In the genomic region with DNA sequence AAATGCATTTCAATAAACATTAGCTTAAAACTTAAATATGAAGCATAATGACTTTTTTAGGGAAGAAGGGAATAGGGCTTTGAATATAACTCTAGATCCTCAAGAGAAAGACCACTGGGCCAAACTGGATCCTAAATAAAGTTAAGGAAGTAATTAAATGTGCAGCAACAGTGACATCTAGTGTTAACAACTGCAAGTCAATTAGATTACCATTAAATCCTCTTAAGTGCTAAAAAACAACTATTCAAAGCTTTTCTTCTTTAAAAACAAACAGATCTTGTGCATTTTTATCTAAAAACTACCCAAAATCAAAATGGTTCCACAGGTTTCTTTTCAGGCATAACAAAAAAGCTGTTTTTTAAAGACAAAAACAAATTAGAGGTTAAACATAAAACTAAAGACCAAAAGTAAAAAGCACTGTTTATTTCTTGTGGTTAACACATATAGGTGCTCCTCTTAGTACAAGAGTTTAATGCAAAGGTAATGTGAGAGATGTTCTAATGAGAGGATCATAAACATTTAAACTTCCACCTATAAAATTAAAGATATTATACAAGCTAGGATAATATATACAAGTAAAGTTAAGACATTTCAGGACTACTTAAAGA, we compare ENCODE assay signal across 8 cellular contexts.
DNase-seq lines count a peak whose midpoint lies in the region; ATAC-seq and TF ChIP-seq lines count a peak whose summit lies in the region.

No MANE protein-coding gene starts in this region.

- H3K4me3 ChIP-seq in AG10803 (ENCODE audit: low read length) (no peak overlapping the region), HCT116 (replicated peaks in 1 of 2; ENCODE audit: low read depth in 1 of 2, low read length in 2 of 2) (no peak overlapping the region), astrocyte of the cerebellum (ENCODE audit: low read depth, low read length) (no peak overlapping the region), iPS DF 6.9 (ENCODE audit: low read length) (no peak overlapping the region), spleen (no peak overlapping the region)

- RAD21 ChIA-PET in HCT116 (lab: Charles Lee; ENCODE audit: low non-redundant PET in 1 of 2, low total read pairs in 2 of 2, uncharacterized antibody in 2 of 2, unreplicated experiment in 2 of 2) = interaction anchor here (0.5 to 0.7 kb wide), 3 partner anchors 95 to 511 kb away, joined by 3 to 7 read pairs (median 4); no protein-coding TSS in a partner anchor

- H3K9me3 ChIP-seq in HCT116 (ENCODE audit: control insufficient read depth in 1 of 2, insufficient read depth in 1 of 2, low read depth in 1 of 2, low read length in 2 of 2) (no peaks in the 10 kb centered on the region), iPS DF 6.9 (ENCODE audit: control insufficient read depth, insufficient read depth, low read length) (no peaks in the 10 kb centered on the region), spleen (no peaks in the 10 kb centered on the region)

- no peaks in the 10 kb centered on the region for H3K27me3 Mint-ChIP-seq in activated T-helper 2 cell treated with anti-CD3 and anti-CD28 coated beads, Interferon-gamma antibody, Interleukin-2, Interleukin-4, amounts not matched to agents 10 μg/mL and 5 μg/mL and 100 μg/mL, durations not matched to agents 14 hours and 24 hours and 36 hours (ENCODE audit: low read depth)

- no peaks in the 10 kb centered on the region for H3K9me3 Mint-ChIP-seq in activated T-helper 2 cell treated with anti-CD3 and anti-CD28 coated beads, Interferon-gamma antibody, Interleukin-2, Interleukin-4, amounts not matched to agents 10 μg/mL and 5 μg/mL and 100 μg/mL, durations not matched to agents 14 hours and 24 hours and 36 hours

- H3K4me1 Mint-ChIP-seq in activated T-helper 2 cell treated with anti-CD3 and anti-CD28 coated beads, Interferon-gamma antibody, Interleukin-2, Interleukin-4, amounts not matched to agents 10 μg/mL and 5 μg/mL and 100 μg/mL, durations not matched to agents 14 hours and 24 hours and 36 hours (ENCODE audit: low read depth) = peaks cover 26% of the 10 kb centered on the region

- H3K27ac Mint-ChIP-seq in activated T-helper 2 cell treated with anti-CD3 and anti-CD28 coated beads, Interferon-gamma antibody, Interleukin-2, Interleukin-4, amounts not matched to agents 10 μg/mL and 5 μg/mL and 100 μg/mL, durations not matched to agents 14 hours and 24 hours and 36 hours = no peak overlapping the region

- no peak overlapping the region for H3K27ac ChIP-seq in HCT116 (ENCODE audit: low read depth, low read length)
- no peak overlapping the region for H3K27ac ChIP-seq in iPS DF 6.9 (ENCODE audit: low read length)
- H3K27ac ChIP-seq in spleen = peak overlapping the region in 5 of 8 donors; percentile 15 to 70 (median 53)

- H3K9me2 ChIP-seq in HCT116 (ENCODE audit: insufficient read depth) = no peaks in the 10 kb centered on the region

- TF ChIP-seq RAD21 in HCT116 (IDR thresholded peaks at IDR 0.05; ENCODE audit: low read depth) = peak; percentile 87

- DNase-seq in AG10803 (ENCODE audit: low read depth) (peak; percentile 83), HCT116 (ENCODE audit: low read depth, low spot score) (peak; percentile 73), NCI-H524 (lab: John Stamatoyannopoulos, UW) (peak; percentile 27 to 83), astrocyte of the cerebellum (ENCODE audit: low read depth) (peak; percentile 92), iPS DF 6.9 (ENCODE audit: low read depth, low spot score) (peak; percentile 35), spleen (no peak)
- DNase-seq in activated CD4-positive, CD25-positive, alpha-beta regulatory T cell (lab: John Stamatoyannopoulos, UW) = no peak
- no peak for DNase-seq in activated T-helper 2 cell treated with anti-CD3 and anti-CD28 coated beads, Interferon-gamma antibody, Interleukin-2, Interleukin-4, amounts not matched to agents 10 μg/mL and 5 μg/mL and 100 μg/mL, durations not matched to agents 14 hours and 24 hours and 36 hours (ENCODE audit: low spot score)

- H3K79me2 ChIP-seq in HCT116 (ENCODE audit: insufficient read depth, low read length) = no peaks in the 10 kb centered on the region

- H3K36me3 Mint-ChIP-seq in activated T-helper 2 cell treated with anti-CD3 and anti-CD28 coated beads, Interferon-gamma antibody, Interleukin-2, Interleukin-4, amounts not matched to agents 10 μg/mL and 5 μg/mL and 100 μg/mL, durations not matched to agents 14 hours and 24 hours and 36 hours (ENCODE audit: low read depth) = peaks cover 24% of the 10 kb centered on the region

- POLR2A ChIA-PET in HCT116 (lab: Charles Lee) = interaction anchor here (0.6 to 1.0 kb wide), 3 partner anchors 256 to 300 kb away, joined by 3 to 4 read pairs (median 3); a partner anchor contains a TSS

- H3K4me1 ChIP-seq in HCT116 (ENCODE audit: control insufficient read depth in 1 of 2, insufficient read depth in 2 of 2, low read length in 2 of 2) = peaks cover 0 to 5% of the 10 kb centered on the region in 2 experiments; a peak in 1 of 4 replicates
- no peaks in the 10 kb centered on the region for H3K4me1 ChIP-seq in iPS DF 6.9 (ENCODE audit: control insufficient read depth, insufficient read depth, low read length)
- H3K4me1 ChIP-seq in spleen = peaks cover 13 to 57% (median 34%) of the 10 kb centered on the region in 6 donors

- H3K27me3 ChIP-seq in HCT116 (ENCODE audit: insufficient read depth, low read length) (no peaks in the 10 kb centered on the region), iPS DF 6.9 (ENCODE audit: control insufficient read depth, insufficient read depth, low read length) (no peaks in the 10 kb centered on the region), spleen (replicated peaks in 1 of 7) (no peaks in the 10 kb centered on the region)

- BruUV-seq in HCT116 (replicated peaks; lab: Mats Ljungman, UMichigan) = no TSS peak

- no peaks in the 10 kb centered on the region for H3K36me3 ChIP-seq in HCT116 (ENCODE audit: control insufficient read depth in 1 of 2, insufficient read depth in 2 of 2, low read length in 2 of 2)
- H3K36me3 ChIP-seq in iPS DF 6.9 (ENCODE audit: control insufficient read depth, insufficient read depth, low read length) = no peaks in the 10 kb centered on the region
- H3K36me3 ChIP-seq in spleen = peaks cover 0 to 7% (median 0%) of the 10 kb centered on the region in 6 donors

- no peaks in the 10 kb centered on the region for H4K20me1 ChIP-seq in HCT116 (ENCODE audit: insufficient read depth)

- no peak overlapping the region for H3K4me2 ChIP-seq in HCT116 (ENCODE audit: low read length)

- in situ Hi-C loops in astrocyte of the cerebellum (cut with HindIII; ENCODE audit: low sequenced_read_pairs) = loop anchor here (10.0 kb wide), 1 partner anchor 650 kb away; no protein-coding TSS in a partner anchor

- peak; percentile 60; the same call in 1 of the 2 replicates for ATAC-seq in HCT116

- no peak overlapping the region for H2AFZ ChIP-seq in HCT116 (ENCODE audit: low read depth, low read length, poor library complexity, severe bottlenecking)

- H3K9ac ChIP-seq in HCT116 (ENCODE audit: low read length) = no peak overlapping the region

- intact Hi-C loops in HCT116 (cut with micrococcal nuclease) (loop anchor here (1.0 to 2.0 kb wide), 5 partner anchors 353 to 656 kb away; no protein-coding TSS in a partner anchor), spleen (cut with DNase I; ENCODE audit: low total_unique reads) (loop anchor here (5.0 to 10.0 kb wide), 3 partner anchors 60 to 657 kb away; no protein-coding TSS in a partner anchor)
- intact Hi-C loops in activated T-helper 2 cell treated with anti-CD3 and anti-CD28 coated beads, Interferon-gamma antibody, Interleukin-2, Interleukin-4, amounts not matched to agents 10 μg/mL and 5 μg/mL and 100 μg/mL, durations not matched to agents 14 hours and 24 hours and 36 hours (cut with micrococcal nuclease) = loop anchor here (1.0 to 5.0 kb wide), 5 partner anchors 58 to 538 kb away; no protein-coding TSS in a partner anchor

- TF ChIP-seq CTCF in AG10803 (conservative IDR thresholded peaks at IDR 0.05; ENCODE audit: low read length) = peak; percentile 62
- peak; percentile 43 to 78 (median 73); a peak in 5 of 6 replicates for TF ChIP-seq CTCF in HCT116 (IDR thresholded peaks at IDR 0.05 in 2 of 3, conservative IDR thresholded peaks at IDR 0.05 in 1 of 3; ENCODE audit: borderline replicate concordance in 1 of 3, insufficient read depth in 1 of 3, low read depth in 2 of 3, low read length in 2 of 3)
- TF ChIP-seq CTCF in astrocyte of the cerebellum (IDR thresholded peaks at IDR 0.05; ENCODE audit: low read depth, low read length, missing control alignments) = peak; percentile 19
- peak; percentile 44 to 86 (median 70) for TF ChIP-seq CTCF in spleen (IDR thresholded peaks at IDR 0.05 in 8 of 11, conservative IDR thresholded peaks at IDR 0.05 in 3 of 11)

- CTCF ChIA-PET in HCT116 (lab: Charles Lee) = interaction anchor here (0.6 to 2.6 kb wide), 28 partner anchors 9 to 674 kb away, joined by 3 to 20 read pairs (median 4); a partner anchor contains a TSS

- H3K4me3 Mint-ChIP-seq in activated T-helper 2 cell treated with anti-CD3 and anti-CD28 coated beads, Interferon-gamma antibody, Interleukin-2, Interleukin-4, amounts not matched to agents 10 μg/mL and 5 μg/mL and 100 μg/mL, durations not matched to agents 14 hours and 24 hours and 36 hours (ENCODE audit: low read depth) = no peak overlapping the region

- no peak for TF ChIP-seq POLR2A in HCT116 (IDR thresholded peaks at IDR 0.05; ENCODE audit: borderline replicate concordance, extremely low read depth, insufficient read depth, insufficient read length)
- no peak for TF ChIP-seq POLR2A in spleen (IDR thresholded peaks at IDR 0.05)

TF ChIP-seq in HCT116, 20 proteins besides CTCF, POLR2A, EP300 and RAD21 (continues in another document):
- no peak for TF ChIP-seq FOSL1 (IDR thresholded peaks at IDR 0.05; ENCODE audit: low read depth)
- no peak; the same call in 1 of the 2 replicates for TF ChIP-seq CEBPB (IDR thresholded peaks at IDR 0.05; ENCODE audit: low read depth)
- no peak for TF ChIP-seq TCF7L2 (IDR thresholded peaks at IDR 0.05; ENCODE audit: borderline replicate concordance, extremely low read depth, insufficient read depth, insufficient read length)
- no peak for TF ChIP-seq ZNF274 (IDR thresholded peaks at IDR 0.05; ENCODE audit: low read depth, low read length)
- no peak for TF ChIP-seq ZFX (IDR thresholded peaks at IDR 0.05)
- no peak for TF ChIP-seq SP1 (IDR thresholded peaks at IDR 0.05; ENCODE audit: low read depth)
- TF ChIP-seq SRF (IDR thresholded peaks at IDR 0.05; ENCODE audit: low read depth) = no peak
- TF ChIP-seq POLR2AphosphoS5 (IDR thresholded peaks at IDR 0.05; ENCODE audit: low read depth, low read length) = no peak
- no peak for TF ChIP-seq SIN3A (IDR thresholded peaks at IDR 0.05; ENCODE audit: low read depth)
- TF ChIP-seq, protein P1, sequence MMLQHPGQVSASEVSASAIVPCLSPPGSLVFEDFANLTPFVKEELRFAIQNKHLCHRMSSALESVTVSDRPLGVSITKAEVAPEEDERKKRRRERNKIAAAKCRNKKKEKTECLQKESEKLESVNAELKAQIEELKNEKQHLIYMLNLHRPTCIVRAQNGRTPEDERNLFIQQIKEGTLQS (IDR thresholded peaks at IDR 0.05) = no peak
- TF ChIP-seq EZH2phosphoT487 (IDR thresholded peaks at IDR 0.05; ENCODE audit: borderline replicate concordance) = no peak
- no peak for TF ChIP-seq JUND (IDR thresholded peaks at IDR 0.05)

Comparison
In these comparisons a context has a peak if more than half of its experiments do, and no peak if none do; other contexts are left out.
1. DNase-seq: peak in AG10803 (single experiment), HCT116 (single experiment), NCI-H524 (2 of 2), astrocyte of the cerebellum (single experiment) and iPS DF 6.9 (single experiment); none in spleen (single experiment), activated CD4-positive, CD25-positive, alpha-beta regulatory T cell (0 of 4) and activated T-helper 2 cell treated with anti-CD3 and anti-CD28 coated beads, Interferon-gamma antibody, Interleukin-2, Interleukin-4, amounts not matched to agents 10 μg/mL and 5 μg/mL and 100 μg/mL, durations not matched to agents 14 hours and 24 hours and 36 hours (single experiment).
2. CTCF ChIP-seq: peak in every context shown above with its lines; median percentile 73 in HCT116; 70 in spleen; 62 in AG10803; 19 in astrocyte of the cerebellum.
3. H3K27ac ChIP-seq: peak in spleen (5 of 8); none in HCT116 (single experiment) and iPS DF 6.9 (single experiment).